ENCODE assay signal across 20 cellular contexts in genomic region chr11:114200351-114200750, GRCh38.
DNase-seq lines count a peak whose midpoint lies in the region; ATAC-seq, FAIRE-seq and TF ChIP-seq lines count a peak whose summit lies in the region.
"Had no signal": no experiment of that assay in that cellular context is flagged by ENCODE, and none has a peak within 500 bp of the region (broad histone marks: within the 10 kb centered on the region; RNA-seq: fewer than 3 reads in every experiment).

No MANE protein-coding gene starts in this region.

- ATAC-seq in right cardiac atrium (no peak), Right ventricle myocardium inferior (no peak), gastroesophageal sphincter (no peak)
- ATAC-seq: CD8-positive, alpha-beta T cell had no signal

- H3K27me3 ChIP-seq in right cardiac atrium (ENCODE audit: control insufficient read depth, insufficient read depth) (no peaks in the 10 kb centered on the region), gastroesophageal sphincter (no peaks in the 10 kb centered on the region), skeletal muscle satellite cell (ENCODE audit: control insufficient read depth, insufficient read depth, low read length) (no peaks in the 10 kb centered on the region)

- H3K9me3 ChIP-seq in right cardiac atrium (ENCODE audit: control insufficient read depth, low read length) (no peaks in the 10 kb centered on the region), gastroesophageal sphincter (no peaks in the 10 kb centered on the region), skeletal muscle satellite cell (replicated peaks; ENCODE audit: low read length) (no peaks in the 10 kb centered on the region)
- H3K9me3 ChIP-seq: HAP-1, SK-N-SH had no signal

- TF ChIP-seq POLR2A in gastroesophageal sphincter (IDR thresholded peaks at IDR 0.05), result no peak
- no peak for TF ChIP-seq POLR2A in GM12892 (IDR thresholded peaks at IDR 0.05; ENCODE audit: low read depth, low read length)

- H3K27ac ChIP-seq in right cardiac atrium (ENCODE audit: low read length) (peak overlapping the region; percentile 84), gastroesophageal sphincter (peak overlapping the region; percentile 92 to 100 (median 96))

- H3K36me3 ChIP-seq in gastroesophageal sphincter (peaks cover 0 to 44% of the 10 kb centered on the region in 2 donors), skeletal muscle satellite cell (ENCODE audit: insufficient read depth, low read length) (peaks cover 19% of the 10 kb centered on the region)
- H3K36me3 ChIP-seq: HAP-1 had no signal

- 89% methylated on average over 5 of the region's 5 CpGs for WGBS in right cardiac atrium
- 40 to 98% methylated on average over 1 to 5 of the region's 5 CpGs for WGBS in gastroesophageal sphincter (ENCODE audit: low coverage in 1 of 2), 2 donors

- H3K4me2 ChIP-seq in skeletal muscle satellite cell (ENCODE audit: low read length), result no peak overlapping the region
- H3K4me2 ChIP-seq: SK-N-SH had no signal

- no peak for TF ChIP-seq EP300 in gastroesophageal sphincter (IDR thresholded peaks at IDR 0.05)

- H3K4me1 ChIP-seq in right cardiac atrium (ENCODE audit: control insufficient read depth, insufficient read depth, low read length) (peaks cover 43% of the 10 kb centered on the region), gastroesophageal sphincter (peaks cover 51 to 89% (median 53%) of the 10 kb centered on the region in 3 donors), skeletal muscle satellite cell (ENCODE audit: control insufficient read depth, insufficient read depth, low read length) (peaks cover 68% of the 10 kb centered on the region)

- DNase-seq in right cardiac atrium, result no peak
- DNase-seq in Right ventricle myocardium inferior (ENCODE audit: missing footprints), result no peak
- no peak for DNase-seq in NCI-H526 treated with DMSO at 0.1 percent for 48 hours (lab: John Stamatoyannopoulos, UW)
- DNase-seq in foreskin melanocyte, result no peak
- no peak for DNase-seq in GM12892 (ENCODE audit: insufficient read length)
- DNase-seq in stimulated activated CD4-positive, alpha-beta T cell treated with anti-CD3 and anti-CD28 coated beads, Interleukin-2, amount 100 ng/mL, for 48 hours, result no peak
- DNase-seq: activated naive CD4-positive, alpha-beta T cell; CD8-positive, alpha-beta T cell; EL; head of caudate nucleus; KG1; NCI-H1105; SK-N-SH; stimulated activated CD4-positive, alpha-beta T cell treated with anti-CD3 and anti-CD28 coated beads, Interleukin-4, amount 100 ng/mL, for 4 hours; stimulated activated CD8-positive, alpha-beta memory T cell treated with anti-CD3 and anti-CD28 coated beads, Interleukin-4, amount 100 ng/mL, for 48 hours had no signal

- H3K4me3 ChIP-seq in right cardiac atrium (ENCODE audit: low read length) (no peak overlapping the region), gastroesophageal sphincter (no peak overlapping the region), skeletal muscle satellite cell (ENCODE audit: low read length) (no peak overlapping the region)
- H3K4me3 ChIP-seq: HAP-1, skin epidermis had no signal

- intact Hi-C loops in right cardiac atrium (cut with DNase I), result loop anchor here in 3 of 4 donors (10.0 kb wide), 1 partner anchor 54 kb away; no protein-coding TSS in a partner anchor
- intact Hi-C loops in Right ventricle myocardium inferior (cut with DNase I), result no loop called here

- FAIRE-seq in GM12892 (lab: Jason Lieb, UNC), result no peak
- FAIRE-seq: keratinocyte had no signal

- peak overlapping the region; percentile 10 for H3K9ac ChIP-seq in skeletal muscle satellite cell (ENCODE audit: low read depth, low read length)
- H3K9ac ChIP-seq: SK-N-SH had no signal

- no peak for TF ChIP-seq CTCF in gastroesophageal sphincter (IDR thresholded peaks at IDR 0.05)
